ENCODE assay signal across 8 cellular contexts in the genomic region with DNA sequence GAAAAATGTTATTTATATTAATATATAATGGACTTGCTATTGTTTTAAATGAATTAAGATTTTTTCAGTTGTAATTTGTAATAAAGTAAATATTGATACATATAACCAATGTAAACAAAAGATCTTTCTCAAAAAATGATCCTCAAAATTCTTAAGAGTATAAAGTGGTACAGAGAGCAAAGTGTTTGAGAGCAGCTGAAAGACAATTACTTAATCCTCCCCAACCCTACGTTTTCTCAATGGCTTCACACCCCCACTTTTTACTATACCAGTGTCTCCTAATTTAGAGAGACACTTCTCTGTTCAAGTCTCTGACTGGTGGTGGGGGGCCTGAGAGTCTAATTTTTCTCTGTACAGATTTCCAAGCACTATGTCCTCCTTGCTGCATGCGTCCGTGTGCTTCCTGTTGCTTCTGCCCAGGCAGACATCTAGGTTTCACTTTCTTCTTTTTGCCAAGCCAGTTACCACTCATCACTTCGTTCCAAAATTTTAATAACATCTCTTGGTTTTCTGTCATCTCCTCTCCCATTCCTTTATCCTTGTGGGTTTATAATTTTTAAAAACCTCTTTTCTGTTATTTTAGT.
DNase-seq lines count a peak whose midpoint lies in the region; ATAC-seq and TF ChIP-seq lines count a peak whose summit lies in the region.

No MANE protein-coding gene starts in this region.

- no peak overlapping the region for H3K27ac ChIP-seq in CD8-positive, alpha-beta T cell (ENCODE audit: low read depth, low read length)
- no peak overlapping the region for H3K27ac ChIP-seq in urinary bladder (ENCODE audit: low read depth)

- no peaks in the 10 kb centered on the region for H3K36me3 ChIP-seq in CD8-positive, alpha-beta T cell (ENCODE audit: insufficient read depth, low read length)
- H3K36me3 ChIP-seq in urinary bladder (ENCODE audit: insufficient read depth) = peaks cover 1% of the 10 kb centered on the region

- TF ChIP-seq CTCF in CD8-positive, alpha-beta T cell (IDR thresholded peaks at IDR 0.05) = no peak

- WGBS in urinary bladder = 57% methylated on average over 4 of the region's 4 CpGs

- H3K4me1 Mint-ChIP-seq in CD8-positive, alpha-beta T cell (ENCODE audit: low read depth) = peaks cover 3% of the 10 kb centered on the region
- peaks cover 4% of the 10 kb centered on the region for H3K4me1 Mint-ChIP-seq in activated naive CD8-positive, alpha-beta T cell (ENCODE audit: low read depth)

- peaks cover 7% of the 10 kb centered on the region for H3K9me3 Mint-ChIP-seq in CD8-positive, alpha-beta T cell
- H3K9me3 Mint-ChIP-seq in activated naive CD8-positive, alpha-beta T cell (ENCODE audit: low read depth) = peaks cover 9% of the 10 kb centered on the region

- H3K27me3 ChIP-seq in CD8-positive, alpha-beta T cell (ENCODE audit: insufficient read depth, low read length) = no peaks in the 10 kb centered on the region

- ATAC-seq in CD8-positive, alpha-beta T cell = no peak
- peak; percentile 83 for ATAC-seq in GM19397 (IDR thresholded peaks at IDR 0.05; ENCODE audit: unreplicated experiment)
- peak; percentile 49 for ATAC-seq in HG03457 (IDR thresholded peaks at IDR 0.05; ENCODE audit: unreplicated experiment)

- no peaks in the 10 kb centered on the region for H3K9me3 ChIP-seq in CD8-positive, alpha-beta T cell (ENCODE audit: low read length)

- no peak overlapping the region for H3K27ac Mint-ChIP-seq in CD8-positive, alpha-beta T cell
- no peak overlapping the region for H3K27ac Mint-ChIP-seq in activated naive CD8-positive, alpha-beta T cell

- peak overlapping the region; percentile 62 for H3K4me3 Mint-ChIP-seq in CD8-positive, alpha-beta T cell
- H3K4me3 Mint-ChIP-seq in activated naive CD8-positive, alpha-beta T cell = peak overlapping the region; percentile 75

- no peak for DNase-seq in CD8-positive, alpha-beta T cell
- DNase-seq in NCI-H446 (lab: John Stamatoyannopoulos, UW) (no peak), 8988T (no peak), NCI-H1694 (lab: John Stamatoyannopoulos, UW) (no peak)

- H3K36me3 Mint-ChIP-seq in CD8-positive, alpha-beta T cell = no peaks in the 10 kb centered on the region
- H3K36me3 Mint-ChIP-seq in activated naive CD8-positive, alpha-beta T cell = no peaks in the 10 kb centered on the region

- CTCF ChIA-PET in CD8-positive, alpha-beta T cell (lab: Charles Lee) = no interaction called here

- no peak overlapping the region for H3K4me3 ChIP-seq in CD8-positive, alpha-beta T cell (ENCODE audit: low read depth, low read length)
- peak overlapping the region; percentile 9 for H3K4me3 ChIP-seq in urinary bladder (ENCODE audit: low read depth, low read length)

- no peaks in the 10 kb centered on the region for H3K4me1 ChIP-seq in CD8-positive, alpha-beta T cell (ENCODE audit: insufficient read depth, low read length)
- no peaks in the 10 kb centered on the region for H3K4me1 ChIP-seq in urinary bladder (ENCODE audit: insufficient read depth)

- intact Hi-C loops in CD8-positive, alpha-beta T cell (cut with DNase I, micrococcal nuclease) = no loop called here

- POLR2A ChIA-PET in CD8-positive, alpha-beta T cell (lab: Charles Lee) = no interaction called here

- peaks cover 2% of the 10 kb centered on the region for H3K27me3 Mint-ChIP-seq in CD8-positive, alpha-beta T cell (ENCODE audit: low read depth)
- H3K27me3 Mint-ChIP-seq in activated naive CD8-positive, alpha-beta T cell = peaks cover 10% of the 10 kb centered on the region
